1 cellular context compared by ENCODE assay signal in the genomic region with DNA sequence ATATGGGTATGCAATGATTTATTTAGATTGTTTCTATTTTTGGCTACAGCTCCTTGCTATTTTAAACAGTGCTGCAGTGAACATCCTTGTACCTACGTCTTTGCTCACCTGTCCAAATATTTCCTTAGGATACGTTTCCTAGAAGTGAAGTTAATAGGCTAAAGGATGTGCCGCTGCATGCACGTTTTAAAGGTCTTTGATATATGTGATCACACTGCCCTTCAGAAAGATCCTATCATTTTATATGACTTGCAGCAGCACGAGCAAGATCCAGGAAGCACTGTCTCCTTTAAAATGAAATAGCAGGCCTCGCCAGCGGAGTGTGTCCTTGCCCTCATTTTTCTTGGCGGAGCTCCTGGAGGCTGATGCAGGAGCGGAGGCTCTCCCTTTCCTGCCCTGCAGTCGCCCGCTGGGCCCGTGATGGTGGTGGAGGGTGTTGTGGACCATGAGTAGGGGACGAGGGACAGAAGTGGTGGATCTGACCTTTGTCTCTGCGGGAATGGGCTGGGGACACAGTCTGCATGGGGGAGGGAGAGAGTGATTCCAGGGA.
TF ChIP-seq lines count a peak whose summit lies in the region.

No MANE protein-coding gene starts in this region.

TF ChIP-seq in H1, 55 proteins besides CTCF, POLR2A, EP300 and RAD21:
- TF ChIP-seq RNF2 (IDR thresholded peaks at IDR 0.05; ENCODE audit: borderline replicate concordance, low read depth, low read length, missing control alignments, poor library complexity, severe bottlenecking): no peak
- TF ChIP-seq, protein P1, sequence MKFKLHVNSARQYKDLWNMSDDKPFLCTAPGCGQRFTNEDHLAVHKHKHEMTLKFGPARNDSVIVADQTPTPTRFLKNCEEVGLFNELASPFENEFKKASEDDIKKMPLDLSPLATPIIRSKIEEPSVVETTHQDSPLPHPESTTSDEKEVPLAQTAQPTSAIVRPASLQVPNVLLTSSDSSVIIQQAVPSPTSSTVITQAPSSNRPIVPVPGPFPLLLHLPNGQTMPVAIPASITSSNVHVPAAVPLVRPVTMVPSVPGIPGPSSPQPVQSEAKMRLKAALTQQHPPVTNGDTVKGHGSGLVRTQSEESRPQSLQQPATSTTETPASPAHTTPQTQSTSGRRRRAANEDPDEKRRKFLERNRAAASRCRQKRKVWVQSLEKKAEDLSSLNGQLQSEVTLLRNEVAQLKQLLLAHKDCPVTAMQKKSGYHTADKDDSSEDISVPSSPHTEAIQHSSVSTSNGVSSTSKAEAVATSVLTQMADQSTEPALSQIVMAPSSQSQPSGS (IDR thresholded peaks at IDR 0.05; ENCODE audit: low read length): no peak
- TF ChIP-seq POLR2AphosphoS5 (IDR thresholded peaks at IDR 0.05; ENCODE audit: low read depth, low read length): no peak
